Comparison of ENCODE assay signal across 20 cellular contexts in genomic region chr1:58238846-58239245, GRCh38.
DNase-seq lines count a peak whose midpoint lies in the region; ATAC-seq, FAIRE-seq and TF ChIP-seq lines count a peak whose summit lies in the region.
"Had no signal": no experiment of that assay in that cellular context is flagged by ENCODE, and none has a peak within 500 bp of the region (broad histone marks: within the 10 kb centered on the region; RNA-seq: fewer than 3 reads in every experiment).

No MANE protein-coding gene starts in this region.

- TF ChIP-seq POLR2A in H1 (IDR thresholded peaks at IDR 0.05; ENCODE audit: control extremely low read depth in 1 of 2, low read depth in 2 of 2, low read length in 2 of 2) (no peak), gastroesophageal sphincter (IDR thresholded peaks at IDR 0.05) (no peak)

- H3K9ac ChIP-seq in HUES48 (ENCODE audit: low read depth, low read length): no peak overlapping the region
- H3K9ac ChIP-seq in H1 (replicated peaks in 1 of 4; ENCODE audit: extremely low read depth in 1 of 4, low read depth in 3 of 4, low read length in 3 of 4): no peak overlapping the region

- H3K4ac ChIP-seq in H1 (replicated peaks; ENCODE audit: insufficient read length, low read depth, low read length): no peak overlapping the region

- H3K14ac ChIP-seq in H1 (ENCODE audit: insufficient read length): no peak overlapping the region

- 39% methylated on average over 2 of the region's 2 CpGs; no CpG with 5 or more reads in 1 of the 2 experiments for WGBS in H1 (ENCODE audit: extremely low coverage in 1 of 2, insufficient coverage in 1 of 2, insufficient read length in 1 of 2, insufficient replicate concordance in 2 of 2, low coverage in 1 of 2, low lambda C conversion rate in 2 of 2, missing lambda C conversion rate in 1 of 2), 2 experiments
- 25 to 72% methylated on average over 2 of the region's 2 CpGs for WGBS in gastroesophageal sphincter (ENCODE audit: low coverage in 1 of 2), 2 donors

- H3K9me3 ChIP-seq in HUES48 (ENCODE audit: control insufficient read depth, insufficient read depth, low read length) (no peaks in the 10 kb centered on the region), H1 (ENCODE audit: insufficient read depth in 2 of 2, low read depth in 1 of 2, low read length in 1 of 2) (no peaks in the 10 kb centered on the region), gastroesophageal sphincter (no peaks in the 10 kb centered on the region)
- H3K9me3 ChIP-seq: A549 had no signal

- no peak overlapping the region for H3K18ac ChIP-seq in H1 (ENCODE audit: extremely low read depth, low read length)

- H2BK15ac ChIP-seq in H1 (ENCODE audit: low read length): no peak overlapping the region

- CTCF ChIA-PET in H1 (lab: Charles Lee; ENCODE audit: partially characterized antibody): interaction anchor here (1.1 to 1.6 kb wide), 4 partner anchors 10 to 304 kb away, joined by 3 to 5 read pairs (median 5); no protein-coding TSS in a partner anchor

- no peaks in the 10 kb centered on the region for H4K20me1 ChIP-seq in H1 (replicated peaks in 1 of 2; ENCODE audit: control insufficient read depth in 1 of 2, insufficient read depth in 2 of 2, low read length in 2 of 2)

- H3K27me3 ChIP-seq in HUES48 (ENCODE audit: control insufficient read depth, insufficient read depth, low read length) (no peaks in the 10 kb centered on the region), H1 (replicated peaks in 1 of 4; ENCODE audit: control insufficient read depth in 3 of 4, extremely low read depth in 1 of 4, insufficient read depth in 3 of 4, low read length in 3 of 4) (no peaks in the 10 kb centered on the region), gastroesophageal sphincter (no peaks in the 10 kb centered on the region)

- no peak overlapping the region for H2BK20ac ChIP-seq in H1 (ENCODE audit: low read length)

- no peak overlapping the region for H4K8ac ChIP-seq in H1 (ENCODE audit: extremely low read depth, insufficient read depth, low read length)

- H3K27ac ChIP-seq in HUES48 (ENCODE audit: low read depth, low read length): peak overlapping the region; percentile 23
- no peak overlapping the region for H3K27ac ChIP-seq in H1 (ENCODE audit: low read depth, low read length)
- no peak overlapping the region for H3K27ac ChIP-seq in gastroesophageal sphincter
- H3K27ac ChIP-seq: A549 had no signal

- TF ChIP-seq RAD21 in H1 (IDR thresholded peaks at IDR 0.05 in 1 of 2, conservative IDR thresholded peaks at IDR 0.05 in 1 of 2; ENCODE audit: low read depth in 2 of 2, low read length in 2 of 2): no peak

- H3K79me1 ChIP-seq in H1 (ENCODE audit: low read depth, low read length): no peaks in the 10 kb centered on the region

- H3K36me3 ChIP-seq in HUES48 (ENCODE audit: control insufficient read depth, insufficient read depth, low read length) (no peaks in the 10 kb centered on the region), H1 (ENCODE audit: control insufficient read depth in 2 of 4, insufficient read depth in 4 of 4, low read length in 3 of 4) (no peaks in the 10 kb centered on the region), gastroesophageal sphincter (no peaks in the 10 kb centered on the region)

- ATAC-seq in gastroesophageal sphincter: no peak
- ATAC-seq: A549 had no signal

- no peaks in the 10 kb centered on the region for H3K23me2 ChIP-seq in H1 (ENCODE audit: low read depth, low read length)

- no peak overlapping the region for H2BK12ac ChIP-seq in H1 (ENCODE audit: low read depth, low read length)

- DNase-seq in DMS53 (lab: John Stamatoyannopoulos, UW) (peak; percentile 34), DMS53 treated with DMSO at 0.1 percent for 48 hours (lab: John Stamatoyannopoulos, UW; ENCODE audit: unreplicated experiment) (no peak), H1 (ENCODE audit: low read depth in 1 of 2, low spot score in 2 of 2) (no peak), Ammon's horn (ENCODE audit: low spot score) (no peak), GM19238 (ENCODE audit: insufficient read length, low spot score) (no peak)
- DNase-seq: 8988T; ACHN; AML-193; C1 segment of cervical spinal cord; Calu3; CD4-positive, alpha-beta memory T cell; DND-41; GOT3; H7; HCEC 1CT had no signal

- no peak overlapping the region for H3K23ac ChIP-seq in H1 (ENCODE audit: insufficient read length)

- no peak overlapping the region for H3K4me2 ChIP-seq in H1 (ENCODE audit: insufficient read depth in 1 of 2, low read depth in 2 of 2, low read length in 2 of 2)
- H3K4me2 ChIP-seq: A549 had no signal

- H3K79me2 ChIP-seq in H1 (ENCODE audit: control insufficient read depth in 1 of 2, insufficient read depth in 2 of 2, low read length in 2 of 2): peaks cover 0 to 4% of the 10 kb centered on the region in 2 experiments; a peak in 1 of 4 replicates

- no peak for FAIRE-seq in H1 (lab: Jason Lieb, UNC)
- FAIRE-seq: A549, G401.6, GM12892 had no signal

- H3K4me3 ChIP-seq in HUES48 (ENCODE audit: low read depth, low read length) (no peak overlapping the region), H1 (ENCODE audit: extremely low read depth in 1 of 4, insufficient read depth in 2 of 4, low read depth in 3 of 4, low read length in 4 of 4) (no peak overlapping the region), gastroesophageal sphincter (no peak overlapping the region)
- H3K4me3 ChIP-seq: A549 had no signal

- H2BK120ac ChIP-seq in H1 (replicated peaks; ENCODE audit: low read depth, low read length): no peak overlapping the region

- no peak overlapping the region for H3K56ac ChIP-seq in H1 (replicated peaks; ENCODE audit: insufficient read length, low read depth, low read length)

- no peak overlapping the region for H2AFZ ChIP-seq in H1 (ENCODE audit: low read length)

- TF ChIP-seq CTCF in H1 (IDR thresholded peaks at IDR 0.05; ENCODE audit: control extremely low read depth in 1 of 3, insufficient read depth in 1 of 3, low read depth in 1 of 3, low read length in 3 of 3) (no peak), gastroesophageal sphincter (IDR thresholded peaks at IDR 0.05) (no peak)

- H3K4me1 ChIP-seq in HUES48 (ENCODE audit: control insufficient read depth, insufficient read depth, low read length): peaks cover 47% of the 10 kb centered on the region
- peaks cover 0 to 21% (median 8%) of the 10 kb centered on the region in 4 experiments; a peak in 4 of 7 replicates for H3K4me1 ChIP-seq in H1 (replicated peaks in 1 of 4; ENCODE audit: control insufficient read depth in 3 of 4, insufficient read depth in 4 of 4, low read length in 3 of 4)
- H3K4me1 ChIP-seq in gastroesophageal sphincter: no peaks in the 10 kb centered on the region
- H3K4me1 ChIP-seq: A549 had no signal

- H2AK5ac ChIP-seq in H1 (ENCODE audit: low read depth, low read length): no peak overlapping the region

- H4K91ac ChIP-seq in H1 (replicated peaks; ENCODE audit: insufficient read length, low read length): no peak overlapping the region

- H2BK5ac ChIP-seq in H1 (ENCODE audit: low read depth, low read length): no peak overlapping the region

- TF ChIP-seq EP300 in H1 (IDR thresholded peaks at IDR 0.05; ENCODE audit: borderline replicate concordance in 1 of 2, low read depth in 2 of 2, low read length in 2 of 2): no peak
- TF ChIP-seq EP300 in gastroesophageal sphincter (IDR thresholded peaks at IDR 0.05): no peak

- no peak overlapping the region for H4K5ac ChIP-seq in H1 (ENCODE audit: insufficient read length, low read depth, low read length)

- POLR2A ChIA-PET in H1 (lab: Charles Lee; ENCODE audit: partially characterized antibody): no interaction called here

TF ChIP-seq in H1, 55 proteins besides CTCF, POLR2A, EP300 and RAD21:
- TF ChIP-seq GTF2F1 (IDR thresholded peaks at IDR 0.05; ENCODE audit: borderline replicate concordance, low read depth, low read length) (no peak), RFX5 (IDR thresholded peaks at IDR 0.05; ENCODE audit: borderline replicate concordance, low read depth, low read length) (peak; percentile 67; the same call in 1 of the 2 replicates)
